In the genomic region with DNA sequence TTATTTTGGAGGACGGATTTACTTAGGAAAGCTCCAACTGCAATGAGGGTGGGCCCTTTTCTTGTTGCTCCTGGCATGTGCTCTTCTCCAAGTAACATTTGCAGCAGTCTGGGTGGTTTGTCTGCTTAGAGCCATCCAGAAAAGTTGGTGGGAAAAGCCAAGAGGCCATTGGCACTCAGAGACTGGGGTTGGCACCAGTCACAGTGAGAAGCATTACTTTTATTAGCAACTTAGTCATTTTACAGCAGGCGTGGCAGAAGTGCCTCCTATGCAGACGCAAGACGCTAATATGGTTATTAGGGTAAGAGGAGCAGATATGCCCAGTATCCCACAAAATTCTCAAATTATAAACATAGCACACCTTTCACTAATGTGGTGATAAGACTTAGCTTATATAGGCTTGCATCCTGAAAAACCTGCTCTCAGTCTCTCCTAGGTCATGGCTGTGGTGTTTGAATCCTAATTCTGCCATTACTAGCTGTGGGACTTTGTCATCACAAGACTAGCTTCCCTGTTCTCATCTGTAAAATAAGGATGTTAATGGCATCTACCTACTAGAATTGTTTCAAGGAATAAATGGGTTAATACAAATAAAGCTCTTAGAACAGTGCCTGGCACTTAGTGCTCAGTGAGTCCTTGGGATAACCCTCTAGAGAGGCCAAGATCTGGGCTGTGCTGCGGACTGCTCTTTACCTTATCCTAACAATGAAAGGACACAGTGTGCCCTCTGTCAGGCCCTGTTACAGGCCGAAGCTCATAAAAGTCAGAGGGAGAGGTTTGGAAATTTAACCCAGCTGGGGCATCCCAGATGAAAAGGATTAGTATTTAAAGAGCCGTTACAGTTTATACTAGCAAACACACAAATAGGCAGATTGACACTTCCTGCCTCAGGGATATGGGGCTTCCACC, we compare ENCODE assay signal across 20 cellular contexts.
DNase-seq lines count a peak whose midpoint lies in the region; ATAC-seq, FAIRE-seq and TF ChIP-seq lines count a peak whose summit lies in the region.
"Had no signal": no experiment of that assay in that cellular context is flagged by ENCODE, and none has a peak within 500 bp of the region (broad histone marks: within the 10 kb centered on the region; RNA-seq: fewer than 3 reads in every experiment).

No MANE protein-coding gene starts in this region.

- no peak overlapping the region for H3K4me3 ChIP-seq in HepG2 (replicated peaks in 1 of 3; ENCODE audit: insufficient read depth in 1 of 3, low read depth in 2 of 3, low read length in 3 of 3)
- no peak overlapping the region for H3K4me3 ChIP-seq in right lobe of liver
- H3K4me3 ChIP-seq in osteoblast (ENCODE audit: insufficient read depth, low read length) = no peak overlapping the region
- H3K4me3 ChIP-seq: adrenal gland, HAP-1, transverse colon had no signal

- H3K27ac ChIP-seq in HepG2 (ENCODE audit: extremely low read length, insufficient read depth, low read length) (no peak overlapping the region), right lobe of liver (no peak overlapping the region), osteoblast (ENCODE audit: low read depth, low read length) (peak overlapping the region; percentile 52), foreskin keratinocyte (no peak overlapping the region)
- H3K27ac ChIP-seq: adrenal gland had no signal

- H4K20me1 ChIP-seq in HepG2 (ENCODE audit: insufficient read depth, low read length) (no peaks in the 10 kb centered on the region), osteoblast (ENCODE audit: insufficient read depth, low read length) (no peaks in the 10 kb centered on the region)

- no peak overlapping the region for H2AFZ ChIP-seq in HepG2 (ENCODE audit: low read length)
- no peak overlapping the region for H2AFZ ChIP-seq in osteoblast (ENCODE audit: low read length)

- CTCF ChIA-PET in HepG2 (lab: Yijun Ruan, JAX; ENCODE audit: low intra/inter-chr PET ratio, low total read pairs) = no interaction called here

- no peaks in the 10 kb centered on the region for H3K79me2 ChIP-seq in HepG2 (ENCODE audit: insufficient read depth, low read length)
- peaks cover 56% of the 10 kb centered on the region for H3K79me2 ChIP-seq in osteoblast (ENCODE audit: insufficient read depth, low read length)

- no peak overlapping the region for H3K9ac ChIP-seq in HepG2 (ENCODE audit: insufficient read depth, low read depth, low read length)

- in situ Hi-C loops in HepG2 (cut with HindIII; ENCODE audit: extremely low pct_ligation_motif_present, low pct_unique_long_range_greater_than_20kb) = no loop called here

- TF ChIP-seq CTCF in HepG2 (CRISPR knock-in tag; IDR thresholded peaks at IDR 0.05) (no peak), right lobe of liver (IDR thresholded peaks at IDR 0.05) (no peak), osteoblast (IDR thresholded peaks at IDR 0.05; ENCODE audit: extremely low read depth, low read depth, low read length) (no peak), foreskin keratinocyte (conservative IDR thresholded peaks at IDR 0.05) (no peak)

- no peak for FAIRE-seq in HepG2 (lab: Jason Lieb, UNC)
- FAIRE-seq: endothelial cell of umbilical vein, islet of Langerhans, RCC 7860 had no signal

- TF ChIP-seq EP300 in HepG2 (IDR thresholded peaks at IDR 0.05; ENCODE audit: low read depth in 2 of 2, low read length in 2 of 2) (no peak), HepG2 (CRISPR knock-in tag; IDR thresholded peaks at IDR 0.05; ENCODE audit: borderline replicate concordance) (no peak)

- H3K9me3 ChIP-seq in HepG2 (ENCODE audit: low read length) (no peaks in the 10 kb centered on the region), right lobe of liver (no peaks in the 10 kb centered on the region), osteoblast (ENCODE audit: low read depth, low read length) (no peaks in the 10 kb centered on the region)
- H3K9me3 ChIP-seq: adrenal gland, HAP-1, transverse colon had no signal

- POLR2A ChIA-PET in HepG2 (lab: Yijun Ruan, JAX) = no interaction called here

- H3K36me3 ChIP-seq in HepG2 (replicated peaks in 1 of 2; ENCODE audit: control insufficient read depth in 1 of 2, insufficient read depth in 2 of 2, low read length in 2 of 2) (no peaks in the 10 kb centered on the region), right lobe of liver (no peaks in the 10 kb centered on the region), osteoblast (ENCODE audit: insufficient read depth, low read length) (no peaks in the 10 kb centered on the region)
- H3K36me3 ChIP-seq: adrenal gland, HAP-1, transverse colon had no signal

- intact Hi-C loops in HepG2 (cut with micrococcal nuclease; ENCODE audit: unreplicated experiment) = no loop called here
- intact Hi-C loops in right lobe of liver (cut with DNase I) = no loop called here
- intact Hi-C loops in left ventricle myocardium superior (cut with micrococcal nuclease) = no loop called here

- H3K4me2 ChIP-seq in HepG2 (ENCODE audit: low read depth, low read length) = peak overlapping the region; percentile 8; the same call in 1 of the 2 replicates
- H3K4me2 ChIP-seq in osteoblast (ENCODE audit: insufficient read depth, low read length) = peak overlapping the region; percentile 37

- no TSS peak for BruUV-seq in HepG2 (replicated peaks; lab: Mats Ljungman, UMichigan)

- no peak for TF ChIP-seq RAD21 in HepG2 (CRISPR knock-in tag; IDR thresholded peaks at IDR 0.05)

- DNase-seq in HepG2 (ENCODE audit: low spot score) (no peak), right lobe of liver (no peak), left ventricle myocardium superior (peak; percentile 64), osteoblast (ENCODE audit: insufficient read length, low spot score, missing footprints) (no peak), SHP77 treated with DMSO at 0.1 percent for 48 hours (lab: John Stamatoyannopoulos, UW) (no peak), GM19240 (ENCODE audit: insufficient read length, low spot score) (no peak), foreskin keratinocyte (no peak), hepatic stellate cell (ENCODE audit: low spot score) (no peak)
- DNase-seq: 8988T; adrenal gland; CD4-positive, alpha-beta T cell; EL; NCI-H2029; stimulated activated CD8-positive, alpha-beta memory T cell treated with anti-CD3 and anti-CD28 coated beads, Interleukin-4, amount 100 ng/mL, for 48 hours; T-cell; transverse colon had no signal

- no peaks in the 10 kb centered on the region for H3K27me3 ChIP-seq in HepG2 (ENCODE audit: control insufficient read depth in 1 of 2, insufficient read depth in 2 of 2, low read length in 2 of 2)
- H3K27me3 ChIP-seq in right lobe of liver = no peaks in the 10 kb centered on the region
- H3K27me3 ChIP-seq in osteoblast (ENCODE audit: insufficient read depth, low read length) = no peaks in the 10 kb centered on the region
- no peaks in the 10 kb centered on the region for H3K27me3 ChIP-seq in foreskin keratinocyte
- H3K27me3 ChIP-seq: adrenal gland, transverse colon had no signal

- no peak for TF ChIP-seq POLR2A in HepG2 (IDR thresholded peaks at IDR 0.05; ENCODE audit: insufficient read depth in 1 of 2, low read depth in 2 of 2, low read length in 2 of 2)
- no peak for TF ChIP-seq POLR2A in right lobe of liver (IDR thresholded peaks at IDR 0.05)

- peaks cover 13% of the 10 kb centered on the region; the same call in 1 of the 2 replicates for H3K4me1 ChIP-seq in HepG2 (ENCODE audit: insufficient read depth, low read length)
- no peaks in the 10 kb centered on the region for H3K4me1 ChIP-seq in right lobe of liver
- H3K4me1 ChIP-seq in osteoblast (ENCODE audit: insufficient read depth, low read length) = peaks cover 23% of the 10 kb centered on the region
- no peaks in the 10 kb centered on the region for H3K4me1 ChIP-seq in foreskin keratinocyte
- H3K4me1 ChIP-seq: HAP-1 had no signal

- WGBS in HepG2 (ENCODE audit: low lambda C conversion rate) = 11% methylated on average over 4 of the region's 7 CpGs
- WGBS in right lobe of liver (ENCODE audit: insufficient coverage, low coverage, low lambda C conversion rate, missing lambda C conversion rate) = 61% methylated on average over 7 of the region's 7 CpGs

- ATAC-seq in HepG2 = peak; percentile 56
- ATAC-seq in right lobe of liver = no peak
- peak; percentile 98 for ATAC-seq in left ventricle myocardium superior
- no peak for ATAC-seq in foreskin keratinocyte
- ATAC-seq: T-cell had no signal

TF ChIP-seq in HepG2, 621 proteins besides CTCF, POLR2A, EP300 and RAD21:
- TF ChIP-seq SP5 (CRISPR knock-in tag; IDR thresholded peaks at IDR 0.05; ENCODE audit: borderline replicate concordance, low read depth) (no peak), HNF4A (CRISPR knock-in tag; IDR thresholded peaks at IDR 0.05) (no peak)
- TF ChIP-seq, protein P1, sequence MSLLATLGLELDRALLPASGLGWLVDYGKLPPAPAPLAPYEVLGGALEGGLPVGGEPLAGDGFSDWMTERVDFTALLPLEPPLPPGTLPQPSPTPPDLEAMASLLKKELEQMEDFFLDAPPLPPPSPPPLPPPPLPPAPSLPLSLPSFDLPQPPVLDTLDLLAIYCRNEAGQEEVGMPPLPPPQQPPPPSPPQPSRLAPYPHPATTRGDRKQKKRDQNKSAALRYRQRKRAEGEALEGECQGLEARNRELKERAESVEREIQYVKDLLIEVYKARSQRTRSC (CRISPR knock-in tag; IDR thresholded peaks at IDR 0.05; ENCODE audit: low read depth) = no peak

Comparison
In these comparisons a context has a peak if more than half of its experiments do, and no peak if none do; other contexts are left out.
1. ATAC-seq: peak in HepG2 (single experiment) and left ventricle myocardium superior (single experiment); none in right lobe of liver (0 of 4) and foreskin keratinocyte (single experiment).